Comparison of ENCODE assay signal across 19 cellular contexts in the genomic region with DNA sequence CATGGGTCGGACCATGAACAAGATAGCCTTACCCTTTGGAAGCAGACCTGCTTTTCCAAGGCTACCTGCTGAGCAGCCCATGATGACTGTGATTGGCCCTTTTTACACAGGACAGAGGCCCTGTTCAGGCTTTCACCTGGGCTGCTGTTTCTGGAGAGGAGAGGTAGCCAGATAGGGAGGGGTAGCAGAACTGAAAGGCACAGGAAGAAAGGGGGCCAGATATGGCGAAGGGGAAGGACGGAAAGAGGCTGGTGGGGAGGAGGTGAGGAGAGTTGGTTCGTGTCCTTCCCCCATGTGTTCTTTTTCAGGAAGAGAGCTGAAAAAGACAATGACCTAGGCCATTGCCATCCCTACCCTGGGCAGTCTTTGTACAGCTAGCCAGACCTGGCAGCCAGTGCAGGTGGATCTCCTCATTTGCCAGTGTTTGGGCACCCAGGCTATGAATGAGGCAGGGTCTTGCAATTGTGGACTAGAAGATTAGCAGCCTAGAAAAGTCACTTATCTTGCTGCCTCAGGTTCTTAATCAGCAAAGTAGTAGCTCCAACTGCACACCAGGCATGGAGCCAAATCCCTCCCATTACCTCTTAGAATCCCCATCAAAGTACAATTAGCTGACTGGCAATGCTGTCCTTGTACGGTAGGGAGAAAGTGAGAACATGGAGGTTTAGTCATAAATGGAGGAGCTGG.
A peak's percentile ranks its signal among the peaks of the same experiment; 100 is the strongest.
DNase-seq lines count a peak whose midpoint lies in the region; ATAC-seq and TF ChIP-seq lines count a peak whose summit lies in the region.
"Had no signal": no experiment of that assay in that cellular context is flagged by ENCODE, and none has a peak within 500 bp of the region (broad histone marks: within the 10 kb centered on the region; RNA-seq: fewer than 3 reads in every experiment).

No MANE protein-coding gene starts in this region.

- peaks cover 4 to 24% (median 14%) of the 10 kb centered on the region in 3 donors for H3K4me1 Mint-ChIP-seq in CD8-positive, alpha-beta memory T cell
- H3K4me1 Mint-ChIP-seq in H9, result peaks cover 27 to 33% of the 10 kb centered on the region in 2 experiments
- H3K4me1 Mint-ChIP-seq: activated naive CD4-positive, alpha-beta T cell treated with anti-CD3 and anti-CD28 coated beads, Interleukin-2, amount 10 ng/mL, durations not matched to agents 7 days and 5 days had no signal

- peaks cover 0 to 21% (median 2%) of the 10 kb centered on the region in 3 donors for H3K36me3 Mint-ChIP-seq in CD8-positive, alpha-beta memory T cell
- H3K36me3 Mint-ChIP-seq in H9 (ENCODE audit: insufficient read depth in 1 of 3, low read depth in 3 of 3), result peaks cover 11 to 20% (median 18%) of the 10 kb centered on the region in 3 experiments

- H3K4me3 ChIP-seq in CD8-positive, alpha-beta memory T cell (ENCODE audit: low read length), result no peak overlapping the region
- no peak overlapping the region for H3K4me3 ChIP-seq in epithelial cell of esophagus (ENCODE audit: low read length)
- H3K4me3 ChIP-seq: gastroesophageal sphincter, testis had no signal

- ATAC-seq in left ventricle myocardium superior, result no peak
- ATAC-seq: gastroesophageal sphincter, Panc1 had no signal

- H2BK12ac ChIP-seq in H9 (ENCODE audit: insufficient read length, low read depth, low read length), result no peak overlapping the region

- peak overlapping the region; percentile 48; the same call in 1 of the 2 replicates for H3K14ac ChIP-seq in H9 (ENCODE audit: insufficient read depth, low read length)

- H3K79me1 ChIP-seq in H9 (ENCODE audit: insufficient read depth, low read depth, low read length, poor library complexity, severe bottlenecking), result no peaks in the 10 kb centered on the region

- H3K9me3 ChIP-seq in CD8-positive, alpha-beta memory T cell (ENCODE audit: low read length), result no peaks in the 10 kb centered on the region
- no peaks in the 10 kb centered on the region for H3K9me3 ChIP-seq in H9 (ENCODE audit: control insufficient read depth, low read depth, low read length)
- H3K9me3 ChIP-seq: gastroesophageal sphincter, testis had no signal

- H3K9me3 Mint-ChIP-seq in CD8-positive, alpha-beta memory T cell, result no peaks in the 10 kb centered on the region
- no peaks in the 10 kb centered on the region for H3K9me3 Mint-ChIP-seq in H9
- H3K9me3 Mint-ChIP-seq: activated CD4-positive, alpha-beta memory T cell treated with anti-CD3 and anti-CD28 coated beads for 36 hours; activated naive CD4-positive, alpha-beta T cell treated with anti-CD3 and anti-CD28 coated beads, Interleukin-2, amount 10 ng/mL, durations not matched to agents 7 days and 5 days; activated T-cell treated with anti-CD3 and anti-CD28 coated beads, Interleukin-2, amount 50 U/mL, for 24 hours had no signal

- no peaks in the 10 kb centered on the region for H4K20me1 ChIP-seq in H9 (ENCODE audit: control insufficient read depth, insufficient read depth, insufficient read length)

- H3K4me1 ChIP-seq in CD8-positive, alpha-beta memory T cell (ENCODE audit: insufficient read depth, low read length), result no peaks in the 10 kb centered on the region
- H3K4me1 ChIP-seq in H9 (ENCODE audit: insufficient read depth, low read length), result peaks cover 10% of the 10 kb centered on the region; the same call in 1 of the 2 replicates
- H3K4me1 ChIP-seq: gastroesophageal sphincter, testis had no signal

- H3K9ac ChIP-seq in H9 (ENCODE audit: extremely low read depth, insufficient read length, low read length), result no peak overlapping the region

- peak overlapping the region in 1 of 8 donors; percentile 85 for H3K27ac Mint-ChIP-seq in CD8-positive, alpha-beta memory T cell
- H3K27ac Mint-ChIP-seq in H9, result peak overlapping the region in 1 of 3 experiments; percentile 81; a peak in 3 of 7 replicates
- H3K27ac Mint-ChIP-seq: activated CD4-positive, alpha-beta memory T cell treated with anti-CD3 and anti-CD28 coated beads for 36 hours; activated naive CD4-positive, alpha-beta T cell treated with anti-CD3 and anti-CD28 coated beads, Interleukin-2, amount 10 ng/mL, durations not matched to agents 7 days and 5 days; activated T-cell treated with anti-CD3 and anti-CD28 coated beads, Interleukin-2, amount 50 U/mL, for 24 hours; B cell had no signal

- H2BK120ac ChIP-seq in H9 (ENCODE audit: low read depth, low read length, poor library complexity, severe bottlenecking), result no peak overlapping the region

- no peaks in the 10 kb centered on the region for H3K27me3 ChIP-seq in CD8-positive, alpha-beta memory T cell (ENCODE audit: insufficient read depth, low read length, poor library complexity, severe bottlenecking)
- H3K27me3 ChIP-seq in H9 (ENCODE audit: insufficient read depth, low read length), result no peaks in the 10 kb centered on the region
- H3K27me3 ChIP-seq: gastroesophageal sphincter, testis had no signal

- no peaks in the 10 kb centered on the region for H3K36me3 ChIP-seq in CD8-positive, alpha-beta memory T cell (ENCODE audit: insufficient read depth, low read length)
- H3K36me3 ChIP-seq: gastroesophageal sphincter had no signal

- CTCF ChIA-PET in CD8-positive, alpha-beta memory T cell (lab: Charles Lee), result interaction anchor here (0.8 kb wide), 1 partner anchor 10 kb away, joined by 3 read pairs; no protein-coding TSS in a partner anchor

- no peak overlapping the region for H4K8ac ChIP-seq in H9 (replicated peaks; ENCODE audit: insufficient read length, low read depth, low read length)

- no peak overlapping the region for H3K4me2 ChIP-seq in H9 (ENCODE audit: insufficient read depth, insufficient read length, low read length)

- H2BK20ac ChIP-seq in H9 (ENCODE audit: low read depth, low read length, poor library complexity, severe bottlenecking), result no peak overlapping the region

- H3K4ac ChIP-seq in H9 (ENCODE audit: low read depth, low read length), result no peak overlapping the region

- no CpG with 5 or more reads among the region's 5 CpGs for WGBS in H9 (ENCODE audit: extremely low coverage, insufficient read length, low lambda C conversion rate)

- POLR2A ChIA-PET in CD8-positive, alpha-beta memory T cell (lab: Charles Lee), result interaction anchor here (0.6 kb wide), 1 partner anchor 19 kb away, joined by 3 read pairs; no protein-coding TSS in a partner anchor

- H3K23ac ChIP-seq in H9 (ENCODE audit: insufficient read length, low read depth, low read length), result no peak overlapping the region

- intact Hi-C loops in left ventricle myocardium superior (cut with micrococcal nuclease), result no loop called here

- no peak overlapping the region for H2BK15ac ChIP-seq in H9 (ENCODE audit: low read depth, low read length)

- H2AK5ac ChIP-seq in H9 (ENCODE audit: insufficient read length, low read length), result no peak overlapping the region

- H3K56ac ChIP-seq in H9 (ENCODE audit: insufficient read length, low read depth, low read length), result no peak overlapping the region

- TF ChIP-seq CTCF in H9 (conservative IDR thresholded peaks at IDR 0.05), result no peak
- TF ChIP-seq CTCF in epithelial cell of esophagus (IDR thresholded peaks at IDR 0.05; ENCODE audit: insufficient read depth, low read depth, low read length, missing control alignments), result no peak

- H3K23me2 ChIP-seq in H9 (ENCODE audit: insufficient read length, low read depth, low read length, poor library complexity, severe bottlenecking), result no peaks in the 10 kb centered on the region

- peaks cover 0 to 12% of the 10 kb centered on the region in 2 donors for H3K27me3 Mint-ChIP-seq in CD8-positive, alpha-beta memory T cell
- H3K27me3 Mint-ChIP-seq in H9 (ENCODE audit: low read depth), result no peaks in the 10 kb centered on the region
- H3K27me3 Mint-ChIP-seq: activated CD4-positive, alpha-beta memory T cell treated with anti-CD3 and anti-CD28 coated beads for 36 hours; activated naive CD4-positive, alpha-beta T cell treated with anti-CD3 and anti-CD28 coated beads, Interleukin-2, amount 10 ng/mL, durations not matched to agents 7 days and 5 days; B cell had no signal

- H4K91ac ChIP-seq in H9 (ENCODE audit: insufficient read length, low read depth, low read length), result no peak overlapping the region

- H4K5ac ChIP-seq in H9 (ENCODE audit: insufficient read length, low read depth, low read length), result no peak overlapping the region

- no peak overlapping the region for H3T11ph ChIP-seq in H9 (ENCODE audit: low read length)

- no peak for DNase-seq in CD8-positive, alpha-beta memory T cell
- DNase-seq in H9 (no peak), OCI-M1 (lab: John Stamatoyannopoulos, UW) (peak; percentile 89), epithelial cell of esophagus (ENCODE audit: low read depth) (peak; percentile 64), iPS-NIHi11 (ENCODE audit: low spot score) (no peak), left ventricle myocardium superior (no peak)
- DNase-seq in activated CD4-positive, CD25-positive, alpha-beta regulatory T cell treated with anti-CD3 and anti-CD28 coated beads, Interleukin-2, amount 50 U/mL, for 72 hours, result no peak
- DNase-seq: activated CD4-positive, alpha-beta memory T cell treated with anti-CD3 and anti-CD28 coated beads for 36 hours; activated naive CD4-positive, alpha-beta T cell treated with anti-CD3 and anti-CD28 coated beads, Interleukin-2, amount 10 ng/mL, durations not matched to agents 7 days and 5 days; activated T-cell treated with anti-CD3 and anti-CD28 coated beads, Interleukin-2, amount 50 U/mL, for 24 hours; cortex of kidney; IMR-90; NCI-H446 treated with DMSO at 0.1 percent for 48 hours; stimulated activated CD4-positive, alpha-beta T cell treated with anti-CD3 and anti-CD28 coated beads, Interleukin-4, amount 100 ng/mL, for 24 hours; stimulated activated CD8-positive, alpha-beta memory T cell treated with anti-CD3 and anti-CD28 coated beads, Interleukin-4, amount 100 ng/mL, for 48 hours; testis had no signal

- no peak overlapping the region for H3K18ac ChIP-seq in H9 (ENCODE audit: insufficient read length, low read depth, low read length)

- H3K27ac ChIP-seq in CD8-positive, alpha-beta memory T cell (ENCODE audit: low read depth, low read length), result peak overlapping the region; percentile 54
- H3K27ac ChIP-seq in H9 (ENCODE audit: insufficient read length, low read depth, low read length), result no peak overlapping the region
- H3K27ac ChIP-seq: gastroesophageal sphincter, testis had no signal

- no peak overlapping the region for H3K4me3 Mint-ChIP-seq in CD8-positive, alpha-beta memory T cell
- H3K4me3 Mint-ChIP-seq in H9, result no peak overlapping the region
- H3K4me3 Mint-ChIP-seq: activated CD4-positive, alpha-beta memory T cell treated with anti-CD3 and anti-CD28 coated beads for 36 hours; activated naive CD4-positive, alpha-beta T cell treated with anti-CD3 and anti-CD28 coated beads, Interleukin-2, amount 10 ng/mL, durations not matched to agents 7 days and 5 days; activated T-cell treated with anti-CD3 and anti-CD28 coated beads, Interleukin-2, amount 50 U/mL, for 24 hours; B cell had no signal

- H2AFZ ChIP-seq in H9 (ENCODE audit: low read length), result no peak overlapping the region

- no peak overlapping the region for H2BK5ac ChIP-seq in H9 (ENCODE audit: insufficient read length, low read length)

- H3K79me2 ChIP-seq in H9 (ENCODE audit: insufficient read depth, low read length), result no peaks in the 10 kb centered on the region

Comparison
In these comparisons a context has a peak if more than half of its experiments do, and no peak if none do; other contexts are left out.
1. DNase-seq: peak in OCI-M1 (single experiment) and epithelial cell of esophagus (single experiment); none in CD8-positive, alpha-beta memory T cell (0 of 5), H9 (single experiment), activated CD4-positive, CD25-positive, alpha-beta regulatory T cell treated with anti-CD3 and anti-CD28 coated beads, Interleukin-2, amount 50 U/mL, for 72 hours (single experiment), iPS-NIHi11 (single experiment) and left ventricle myocardium superior (single experiment).